Comparison of ENCODE assay signal across 21 cellular contexts in the genomic region with DNA sequence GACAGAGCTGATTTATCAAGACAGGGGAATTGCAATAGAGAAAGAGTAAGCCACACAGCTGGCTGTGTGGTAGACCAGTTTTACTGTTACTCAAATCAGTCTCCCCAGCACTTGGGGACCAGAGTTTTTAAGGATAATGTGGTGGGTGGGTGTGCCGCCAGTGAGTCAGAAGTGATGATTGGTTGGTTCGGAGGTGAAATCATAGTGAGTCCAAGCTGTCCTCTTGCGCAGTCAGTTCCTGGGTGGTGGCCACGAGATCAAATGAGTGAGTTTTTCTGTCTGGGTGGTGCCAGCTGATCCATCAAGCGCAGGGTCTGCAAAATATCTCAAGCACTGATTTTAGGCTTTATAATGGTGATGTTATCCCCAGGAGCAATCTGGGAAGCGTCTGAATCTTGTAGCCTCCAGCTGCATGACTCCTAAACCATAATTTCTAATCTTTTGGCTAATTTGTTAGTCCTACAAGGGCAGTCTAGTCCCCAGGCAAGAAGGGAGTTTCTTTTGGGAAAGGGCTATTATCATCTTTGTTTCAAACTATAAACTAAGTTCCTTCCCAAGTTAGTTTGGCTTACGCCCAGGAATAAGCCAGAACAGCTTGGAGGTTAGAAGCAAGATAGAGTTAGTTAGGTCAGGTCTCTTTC. TPM values are rescaled to one million over a fixed set of nuclear protein-coding genes. Genes with fewer than 3 reads are reported as not detected.
DNase-seq lines count a peak whose midpoint lies in the region; ATAC-seq and TF ChIP-seq lines count a peak whose summit lies in the region.
"Had no signal": no experiment of that assay in that cellular context is flagged by ENCODE, and none has a peak within 500 bp of the region (broad histone marks: within the 10 kb centered on the region; RNA-seq: fewer than 3 reads in every experiment).

No MANE protein-coding gene starts in this region.

- H3K27ac Mint-ChIP-seq in activated CD4-positive, alpha-beta T cell treated with anti-CD3 and anti-CD28 coated beads for 36 hours, result no peak overlapping the region
- H3K27ac Mint-ChIP-seq: CD8-positive, alpha-beta memory T cell; GM23338 had no signal

- intact Hi-C loops in left ventricle myocardium superior (cut with micrococcal nuclease) (no loop called here), testis (cut with DNase I; ENCODE audit: low total_unique reads) (no loop called here)
- intact Hi-C loops in activated CD4-positive, alpha-beta T cell treated with anti-CD3 and anti-CD28 coated beads for 36 hours (cut with DNase I, micrococcal nuclease), result no loop called here

- H3K27me3 ChIP-seq in testis, result no peaks in the 10 kb centered on the region

- no peaks in the 10 kb centered on the region for H3K4me1 ChIP-seq in testis

- no peak overlapping the region for H3K27ac ChIP-seq in testis

- 32 to 68% methylated on average over 5 to 6 of the region's 7 CpGs for WGBS in testis, 2 donors

- H3K4me1 Mint-ChIP-seq in activated CD4-positive, alpha-beta T cell treated with anti-CD3 and anti-CD28 coated beads for 36 hours, result no peaks in the 10 kb centered on the region
- H3K4me1 Mint-ChIP-seq: GM23338 had no signal

- no peak for TF ChIP-seq CTCF in testis (IDR thresholded peaks at IDR 0.05)

- CTCF ChIA-PET in activated CD4-positive, alpha-beta T cell treated with anti-CD3 and anti-CD28 coated beads for 36 hours (lab: Charles Lee), result no interaction called here

- H3K9me3 ChIP-seq in testis, result no peaks in the 10 kb centered on the region

- H3K36me3 Mint-ChIP-seq in activated CD4-positive, alpha-beta T cell treated with anti-CD3 and anti-CD28 coated beads for 36 hours (ENCODE audit: low read depth), result no peaks in the 10 kb centered on the region

- no peaks in the 10 kb centered on the region for H3K27me3 Mint-ChIP-seq in activated CD4-positive, alpha-beta T cell treated with anti-CD3 and anti-CD28 coated beads for 36 hours

- DNase-seq in M059J (ENCODE audit: low read depth) (peak; percentile 18), fibroblast of peridontal ligament (ENCODE audit: extremely low read depth) (peak; percentile 0), left ventricle myocardium superior (peak; percentile 61), testis (peak; percentile 15), inferior parietal cortex (ENCODE audit: extremely low spot score) (no peak)
- DNase-seq in activated CD4-positive, alpha-beta T cell treated with anti-CD3 and anti-CD28 coated beads for 36 hours, result no peak
- DNase-seq: ACHN; C1 segment of cervical spinal cord; CD8-positive, alpha-beta memory T cell; DMS79 treated with DMSO at 0.1 percent for 48 hours; NCI-H1105 treated with DMSO at 0.1 percent for 48 hours; NCI-H1694; NCI-H2081 treated with DMSO at 0.1 percent for 48 hours; NCI-H748 treated with DMSO at 0.1 percent for 48 hours; SHP77 treated with DMSO at 0.1 percent for 48 hours had no signal

- TF ChIP-seq POLR2A in testis (IDR thresholded peaks at IDR 0.05), result no peak

- H3K4me3 ChIP-seq in testis, result no peak overlapping the region
- H3K4me3 ChIP-seq: GM23338, K562 had no signal

- H3K9me3 Mint-ChIP-seq in activated CD4-positive, alpha-beta T cell treated with anti-CD3 and anti-CD28 coated beads for 36 hours (ENCODE audit: low read depth), result no peaks in the 10 kb centered on the region

- H3K36me3 ChIP-seq in testis (ENCODE audit: low read depth, missing control alignments), result no peaks in the 10 kb centered on the region

- ATAC-seq in left ventricle myocardium superior (peak; percentile 90), GM21390 (IDR thresholded peaks at IDR 0.05; ENCODE audit: unreplicated experiment) (no peak)
- no peak for ATAC-seq in activated CD4-positive, alpha-beta T cell treated with anti-CD3 and anti-CD28 coated beads for 36 hours
- ATAC-seq: GM23338, K562, SK-N-SH treated with all-trans-retinoic acid at 6 μM for 48 hours had no signal

- POLR2A ChIA-PET in activated CD4-positive, alpha-beta T cell treated with anti-CD3 and anti-CD28 coated beads for 36 hours (lab: Charles Lee), result no interaction called here

- no peak overlapping the region for H3K4me3 Mint-ChIP-seq in activated CD4-positive, alpha-beta T cell treated with anti-CD3 and anti-CD28 coated beads for 36 hours
- H3K4me3 Mint-ChIP-seq: CD8-positive, alpha-beta memory T cell; GM23338 had no signal

RNA-seq across cellular contexts. Expression of a gene that starts 44.0 kb away (rescaled TPM):
- not detected in 2 replicates for total RNA-seq in M059J (2014; rRNA removed; shearing (Covaris generic))
- not detected for total RNA-seq in left ventricle myocardium superior
- total RNA-seq in testis, result 10 to 100 TPM; 20.1 to 69.6 TPM
- 54.8 TPM for polyA plus RNA-seq in testis (ENCODE audit: insufficient read depth, low read depth, low replicate concordance)
- total RNA-seq in activated CD4-positive, alpha-beta T cell treated with anti-CD3 and anti-CD28 coated beads for 36 hours, result not detected
- total RNA-seq: CD8-positive, alpha-beta memory T cell; GM23338; K562; NCI-H460; OCI-LY7 had no signal
- polyA plus RNA-seq: GM23338, K562 had no signal

Comparison
In these comparisons a context has a peak if more than half of its experiments do, and no peak if none do; other contexts are left out.
1. DNase-seq: peak in M059J (single experiment), fibroblast of peridontal ligament (single experiment), left ventricle myocardium superior (single experiment) and testis (single experiment); none in activated CD4-positive, alpha-beta T cell treated with anti-CD3 and anti-CD28 coated beads for 36 hours (single experiment) and inferior parietal cortex (single experiment).
2. RNA of a gene that starts 44.0 kb away (total RNA-seq): 20.1 to 69.6 TPM in testis; not detected in M059J, not detected in left ventricle myocardium superior (single experiment) and not detected in activated CD4-positive, alpha-beta T cell treated with anti-CD3 and anti-CD28 coated beads for 36 hours; every median in the first group is over 10 times any median in the second.